Comparison of ENCODE assay signal across 13 cellular contexts in genomic region chr16:20874088-20874581, GRCh38. TPM values are rescaled to one million over a fixed set of nuclear protein-coding genes. Genes with fewer than 3 reads are reported as not detected.
DNase-seq lines count a peak whose midpoint lies in the region; ATAC-seq, FAIRE-seq and TF ChIP-seq lines count a peak whose summit lies in the region.
"Had no signal": no experiment of that assay in that cellular context is flagged by ENCODE, and none has a peak within 500 bp of the region (broad histone marks: within the 10 kb centered on the region; RNA-seq: fewer than 3 reads in every experiment).

No MANE protein-coding gene starts in this region.

- TF ChIP-seq CTCF in bronchial epithelial cell (IDR thresholded peaks at IDR 0.05; ENCODE audit: insufficient read depth, low read length, severe bottlenecking) (no peak), GM13976 (IDR thresholded peaks at IDR 0.05; ENCODE audit: borderline replicate concordance, control extremely low read depth, extremely low read depth, insufficient read depth, missing control alignments) (no peak)

- no peaks in the 10 kb centered on the region for H3K27me3 ChIP-seq in bronchial epithelial cell (ENCODE audit: control insufficient read depth, insufficient read depth, low read length)
- H3K27me3 ChIP-seq: testis had no signal

- peak overlapping the region; percentile 86 for H3K27ac Mint-ChIP-seq in activated CD4-positive, alpha-beta T cell treated with anti-CD3 and anti-CD28 coated beads, Interleukin-2, amount 10 ng/mL, durations not matched to agents 24 days and 14 days
- peak overlapping the region; percentile 86 for H3K27ac Mint-ChIP-seq in stimulated activated effector memory CD8-positive, alpha-beta T cell treated with anti-CD3 and anti-CD28 coated beads, Interleukin-12 subunit alpha, Interleukin-12 subunit beta, amount 100 ng/mL, for 72 hours

- FAIRE-seq in bronchial epithelial cell (lab: Jason Lieb, UNC) (no peak), HTR-8/SVneo (lab: Jason Lieb, UNC) (no peak)
- FAIRE-seq: A549, endothelial cell of umbilical vein had no signal

- no peaks in the 10 kb centered on the region for H3K9me3 Mint-ChIP-seq in activated CD4-positive, alpha-beta T cell treated with anti-CD3 and anti-CD28 coated beads, Interleukin-2, amount 10 ng/mL, durations not matched to agents 24 days and 14 days
- no peaks in the 10 kb centered on the region for H3K9me3 Mint-ChIP-seq in stimulated activated effector memory CD8-positive, alpha-beta T cell treated with anti-CD3 and anti-CD28 coated beads, Interleukin-12 subunit alpha, Interleukin-12 subunit beta, amount 100 ng/mL, for 72 hours

- intact Hi-C loops in activated CD4-positive, alpha-beta T cell treated with anti-CD3 and anti-CD28 coated beads, Interleukin-2, amount 10 ng/mL, durations not matched to agents 24 days and 14 days (cut with micrococcal nuclease), result loop anchor here (1.0 to 5.0 kb wide), 4 partner anchors 10 to 65 kb away; partner anchors contain the start of genes DCUN1D3 and LYRM1

- H3K36me3 ChIP-seq in bronchial epithelial cell (ENCODE audit: control insufficient read depth, insufficient read depth, low read length), result peaks cover 2% of the 10 kb centered on the region

- H3K4me3 Mint-ChIP-seq in activated CD4-positive, alpha-beta T cell treated with anti-CD3 and anti-CD28 coated beads, Interleukin-2, amount 10 ng/mL, durations not matched to agents 24 days and 14 days, result peak overlapping the region; percentile 70
- peak overlapping the region; percentile 62 for H3K4me3 Mint-ChIP-seq in stimulated activated effector memory CD8-positive, alpha-beta T cell treated with anti-CD3 and anti-CD28 coated beads, Interleukin-12 subunit alpha, Interleukin-12 subunit beta, amount 100 ng/mL, for 72 hours

- peak; percentile 80 for DNase-seq in activated CD4-positive, alpha-beta T cell treated with anti-CD3 and anti-CD28 coated beads, Interleukin-2, amount 10 ng/mL, durations not matched to agents 24 days and 14 days
- no peak for DNase-seq in activated CD4-positive, alpha-beta T cell treated with anti-CD3 and anti-CD28 coated beads, Interleukin-2, amount 50 U/mL, for 48 hours
- DNase-seq in NCI-H226 (peak; percentile 49), bronchial epithelial cell (ENCODE audit: low read depth) (peak; percentile 69), HTR-8/SVneo (ENCODE audit: insufficient read length, low spot score) (no peak), GM13976 (ENCODE audit: low spot score) (no peak)
- no peak for DNase-seq in stimulated activated effector memory CD8-positive, alpha-beta T cell treated with anti-CD3 and anti-CD28 coated beads, Interleukin-12 subunit alpha, Interleukin-12 subunit beta, amount 100 ng/mL, for 72 hours (ENCODE audit: low spot score in 2 of 2)
- DNase-seq: GF-D8, NCI-H1694, testis had no signal

- in situ Hi-C loops in GM13976 (cut with MboI; ENCODE audit: low sequenced_read_pairs, unreplicated experiment), result no loop called here

- peaks cover 68% of the 10 kb centered on the region for H3K4me1 Mint-ChIP-seq in activated CD4-positive, alpha-beta T cell treated with anti-CD3 and anti-CD28 coated beads, Interleukin-2, amount 10 ng/mL, durations not matched to agents 24 days and 14 days
- H3K4me1 Mint-ChIP-seq in stimulated activated effector memory CD8-positive, alpha-beta T cell treated with anti-CD3 and anti-CD28 coated beads, Interleukin-12 subunit alpha, Interleukin-12 subunit beta, amount 100 ng/mL, for 72 hours, result peaks cover 70% of the 10 kb centered on the region

- peaks cover 39% of the 10 kb centered on the region for H3K36me3 Mint-ChIP-seq in activated CD4-positive, alpha-beta T cell treated with anti-CD3 and anti-CD28 coated beads, Interleukin-2, amount 10 ng/mL, durations not matched to agents 24 days and 14 days (ENCODE audit: low read depth)
- peaks cover 39% of the 10 kb centered on the region for H3K36me3 Mint-ChIP-seq in stimulated activated effector memory CD8-positive, alpha-beta T cell treated with anti-CD3 and anti-CD28 coated beads, Interleukin-12 subunit alpha, Interleukin-12 subunit beta, amount 100 ng/mL, for 72 hours

- H3K27me3 Mint-ChIP-seq in activated CD4-positive, alpha-beta T cell treated with anti-CD3 and anti-CD28 coated beads, Interleukin-2, amount 10 ng/mL, durations not matched to agents 24 days and 14 days, result no peaks in the 10 kb centered on the region

- ATAC-seq in stimulated activated effector memory CD8-positive, alpha-beta T cell treated with anti-CD3 and anti-CD28 coated beads, Interleukin-12 subunit alpha, Interleukin-12 subunit beta, amount 100 ng/mL, for 72 hours, result no peak
- no peak for ATAC-seq in GM21717 (IDR thresholded peaks at IDR 0.05; ENCODE audit: unreplicated experiment)

- H3K4me3 ChIP-seq in bronchial epithelial cell (ENCODE audit: low read depth, low read length), result no peak overlapping the region
- H3K4me3 ChIP-seq: A549, testis had no signal

RNA-seq across cellular contexts. Expression of gene DCUN1D3, which starts 26.0 kb away (rescaled TPM):
- total RNA-seq in activated CD4-positive, alpha-beta T cell treated with anti-CD3 and anti-CD28 coated beads, Interleukin-2, amount 10 ng/mL, durations not matched to agents 24 days and 14 days, result 10.8 and 12.3 TPM in 2 replicates
- total RNA-seq in bronchial epithelial cell, result 14.0 and 17.8 TPM in 2 replicates

RNA-seq across cellular contexts. Expression of gene LYRM1, which starts 26.4 kb away (rescaled TPM):
- 20.9 and 26.5 TPM in 2 replicates for total RNA-seq in activated CD4-positive, alpha-beta T cell treated with anti-CD3 and anti-CD28 coated beads, Interleukin-2, amount 10 ng/mL, durations not matched to agents 24 days and 14 days
- 40.8 and 47.9 TPM in 2 replicates for total RNA-seq in bronchial epithelial cell

Comparison
In these comparisons a context has a peak if more than half of its experiments do, and no peak if none do; other contexts are left out.
1. DNase-seq: peak in activated CD4-positive, alpha-beta T cell treated with anti-CD3 and anti-CD28 coated beads, Interleukin-2, amount 10 ng/mL, durations not matched to agents 24 days and 14 days (single experiment), NCI-H226 (single experiment) and bronchial epithelial cell (single experiment); none in activated CD4-positive, alpha-beta T cell treated with anti-CD3 and anti-CD28 coated beads, Interleukin-2, amount 50 U/mL, for 48 hours (0 of 2), stimulated activated effector memory CD8-positive, alpha-beta T cell treated with anti-CD3 and anti-CD28 coated beads, Interleukin-12 subunit alpha, Interleukin-12 subunit beta, amount 100 ng/mL, for 72 hours (0 of 2), HTR-8/SVneo (single experiment) and GM13976 (single experiment).